Comparison of ENCODE assay signal across 8 cellular contexts in genomic region chr22:43742551-43742950, GRCh38.
"Had no signal": no experiment of that assay in that cellular context is flagged by ENCODE, and none has a peak within 500 bp of the region (broad histone marks: within the 10 kb centered on the region; RNA-seq: fewer than 3 reads in every experiment).

No MANE protein-coding gene starts in this region.

- H3K9me3 Mint-ChIP-seq: H9 had no signal

- H3K4me3 ChIP-seq: K562 had no signal

- H3K4me1 Mint-ChIP-seq: H9 had no signal

- H3K27ac Mint-ChIP-seq: H9 had no signal

- FAIRE-seq: H54, HTR-8/SVneo, K562 had no signal

- DNase-seq: GOT3, HCEC 1CT, IMR-90, KG1 had no signal

- ATAC-seq: K562 had no signal

- H3K4me3 Mint-ChIP-seq: H9 had no signal
